ENCODE assay signal across 8 cellular contexts in the genomic region with DNA sequence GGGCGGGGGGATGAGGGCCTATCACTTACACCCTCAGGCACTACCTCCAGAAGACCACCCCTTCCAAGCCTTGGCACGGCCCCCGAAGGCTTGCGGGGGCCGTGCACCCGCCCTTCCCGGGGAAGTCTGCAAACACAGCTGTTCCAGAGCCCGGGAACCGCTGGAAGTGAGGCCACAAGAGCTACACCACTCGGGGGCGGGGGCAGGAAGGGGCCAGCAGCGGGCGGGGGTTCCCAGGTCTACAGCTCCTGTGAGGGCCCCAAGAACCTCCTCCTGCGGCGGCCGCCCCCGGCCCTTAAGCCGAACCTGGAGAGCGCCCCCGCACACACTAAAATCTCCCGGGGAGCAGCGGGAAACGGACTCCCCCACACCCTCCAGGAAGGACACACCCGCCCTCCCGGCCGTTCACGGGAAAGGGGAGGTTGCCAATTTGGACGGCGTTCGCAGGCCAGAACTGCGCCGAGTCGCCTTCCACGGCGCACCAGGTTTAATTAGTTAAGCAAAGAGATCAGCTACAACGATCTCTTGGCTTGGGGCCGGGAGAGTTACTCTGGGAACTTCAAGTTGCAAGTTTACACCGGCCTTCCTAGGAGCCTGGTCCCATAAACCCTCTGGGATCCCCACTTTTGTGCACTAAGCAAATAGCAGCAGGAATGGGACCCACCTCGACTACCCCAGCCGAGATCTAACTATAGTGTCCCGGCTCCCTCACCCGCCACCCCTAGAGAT. TPM values are rescaled to one million over a fixed set of nuclear protein-coding genes. Genes with fewer than 3 reads are reported as not detected.
A peak's percentile ranks its signal among the peaks of the same experiment; 100 is the strongest.
DNase-seq lines count a peak whose midpoint lies in the region; TF ChIP-seq lines count a peak whose summit lies in the region.

No MANE protein-coding gene starts in this region.

- TF ChIP-seq CTCF in WI38 (IDR thresholded peaks at IDR 0.05; ENCODE audit: low read depth, low read length) (no peak), fibroblast of pulmonary artery (IDR thresholded peaks at IDR 0.05; ENCODE audit: low read length, missing control alignments) (no peak), neural progenitor cell (IDR thresholded peaks at IDR 0.05) (no peak)

- H3K9ac ChIP-seq in neural progenitor cell: peak overlapping the region; percentile 57

- peaks cover 67% of the 10 kb centered on the region for H3F3A ChIP-seq in neural progenitor cell (ENCODE audit: low read depth)

- no peak overlapping the region for H2AFZ ChIP-seq in neural progenitor cell (replicated peaks)

- peaks cover 46 to 67% of the 10 kb centered on the region in 2 donors for H3K27me3 Mint-ChIP-seq in CD8-positive, alpha-beta memory T cell
- peaks cover 3% of the 10 kb centered on the region for H3K27me3 Mint-ChIP-seq in neural progenitor cell (ENCODE audit: insufficient read depth, low read depth)

- no peaks in the 10 kb centered on the region for H3K9me3 ChIP-seq in CD8-positive, alpha-beta memory T cell (ENCODE audit: low read length)
- H3K9me3 ChIP-seq in neural progenitor cell (ENCODE audit: low read depth): no peaks in the 10 kb centered on the region

- H3K4me3 Mint-ChIP-seq in CD8-positive, alpha-beta memory T cell: peak overlapping the region; percentile 49 to 90 (median 77)
- H3K4me3 Mint-ChIP-seq in neural progenitor cell: peak overlapping the region; percentile 88

- H3K4me1 ChIP-seq in CD8-positive, alpha-beta memory T cell (ENCODE audit: insufficient read depth, low read length): no peaks in the 10 kb centered on the region
- H3K4me1 ChIP-seq in neural progenitor cell: peaks cover 41% of the 10 kb centered on the region

- H3K79me2 ChIP-seq in neural progenitor cell (ENCODE audit: low read depth): peaks cover 63% of the 10 kb centered on the region

- H3K4me3 ChIP-seq in CD8-positive, alpha-beta memory T cell (ENCODE audit: low read length): no peak overlapping the region
- H3K4me3 ChIP-seq in WI38 (ENCODE audit: low read depth, low read length) (peak overlapping the region; percentile 84), fibroblast of pulmonary artery (replicated peaks; ENCODE audit: low read depth, low read length) (peak overlapping the region; percentile 95), neural progenitor cell (peak overlapping the region; percentile 87)

- CTCF ChIA-PET in CD8-positive, alpha-beta memory T cell (lab: Charles Lee): interaction anchor here (1.4 kb wide), 1 partner anchor 11 kb away, joined by 5 read pairs; no protein-coding TSS in a partner anchor

- peak overlapping the region; percentile 93 for H3K4me2 ChIP-seq in neural progenitor cell

- H3K9me3 Mint-ChIP-seq in CD8-positive, alpha-beta memory T cell: peaks cover 0 to 2% (median 0%) of the 10 kb centered on the region in 5 donors
- no peaks in the 10 kb centered on the region for H3K9me3 Mint-ChIP-seq in neural progenitor cell

- no peak overlapping the region for H3K27ac ChIP-seq in CD8-positive, alpha-beta memory T cell (ENCODE audit: low read depth, low read length)
- no peak overlapping the region for H3K27ac ChIP-seq in neural progenitor cell

- H3K4me1 Mint-ChIP-seq in CD8-positive, alpha-beta memory T cell: peaks cover 18 to 32% (median 28%) of the 10 kb centered on the region in 3 donors
- peaks cover 53% of the 10 kb centered on the region for H3K4me1 Mint-ChIP-seq in neural progenitor cell

- POLR2A ChIA-PET in CD8-positive, alpha-beta memory T cell (lab: Charles Lee): no interaction called here

- no peaks in the 10 kb centered on the region for H3K36me3 Mint-ChIP-seq in CD8-positive, alpha-beta memory T cell
- peaks cover 13% of the 10 kb centered on the region for H3K36me3 Mint-ChIP-seq in neural progenitor cell

- no peak for DNase-seq in CD8-positive, alpha-beta memory T cell
- DNase-seq in HUDEP-2 (lab: John Stamatoyannopoulos, UW; ENCODE audit: unreplicated experiment in 76 of 76): peak in 49 of 76 experiments; percentile 10 to 65 (median 37)
- DNase-seq in fibroblast of pulmonary artery (ENCODE audit: low read depth): no peak
- DNase-seq in neural progenitor cell (ENCODE audit: low spot score): peak; percentile 50
- no peak for DNase-seq in NCI-H187 treated with DMSO at 0.1 percent for 48 hours (lab: John Stamatoyannopoulos, UW)
- no peak for DNase-seq in hepatic stellate cell (ENCODE audit: low spot score)
- no peak for DNase-seq in cortex of kidney (lab: John Stamatoyannopoulos, UW)

- H3K36me3 ChIP-seq in CD8-positive, alpha-beta memory T cell (ENCODE audit: insufficient read depth, low read length): no peaks in the 10 kb centered on the region
- peaks cover 4% of the 10 kb centered on the region for H3K36me3 ChIP-seq in neural progenitor cell

- peaks cover 9% of the 10 kb centered on the region for H3K27me3 ChIP-seq in CD8-positive, alpha-beta memory T cell (ENCODE audit: insufficient read depth, low read length, poor library complexity, severe bottlenecking)
- no peaks in the 10 kb centered on the region for H3K27me3 ChIP-seq in neural progenitor cell

- H4K20me1 ChIP-seq in neural progenitor cell (ENCODE audit: low read depth): peaks cover 63% of the 10 kb centered on the region

- no peak overlapping the region for H3K27ac Mint-ChIP-seq in CD8-positive, alpha-beta memory T cell
- H3K27ac Mint-ChIP-seq in neural progenitor cell: peak overlapping the region; percentile 82

RNA-seq across cellular contexts. Expression of a gene that starts 1.8 kb away (rescaled TPM):
- total RNA-seq in CD8-positive, alpha-beta memory T cell: under 1 TPM; 0.11 to 0.24 TPM
- 0.24 TPM for polyA plus RNA-seq in CD8-positive, alpha-beta memory T cell
- total RNA-seq in neural progenitor cell (ENCODE audit: low replicate concordance): 121 and 129 TPM in 2 replicates

Comparison
In these comparisons a context has a peak if more than half of its experiments do, and no peak if none do; other contexts are left out.
1. DNase-seq: peak in HUDEP-2 (49 of 76) and neural progenitor cell (single experiment); none in CD8-positive, alpha-beta memory T cell (0 of 5), fibroblast of pulmonary artery (single experiment), NCI-H187 treated with DMSO at 0.1 percent for 48 hours (single experiment), hepatic stellate cell (single experiment) and cortex of kidney (single experiment).
2. RNA of a gene that starts 1.8 kb away (total RNA-seq): 121 to 129 TPM in neural progenitor cell; 0.11 to 0.24 TPM in CD8-positive, alpha-beta memory T cell; every median in the first group is over 10 times any median in the second.